Comparison of ENCODE assay signal across 27 cellular contexts in genomic region chr10:106996510-106996909, GRCh38.
"Had no signal": no experiment of that assay in that cellular context is flagged by ENCODE, and none has a peak within 500 bp of the region (broad histone marks: within the 10 kb centered on the region; RNA-seq: fewer than 3 reads in every experiment).

No MANE protein-coding gene starts in this region.

- H3K27me3 ChIP-seq: ascending aorta, breast epithelium, cardiac muscle cell had no signal

- H3K9me3 ChIP-seq: ascending aorta, breast epithelium had no signal

- ATAC-seq: activated naive CD4-positive, alpha-beta T cell treated with anti-CD3 and anti-CD28 coated beads, Interleukin-2, amount 50 U/mL, for 72 hours; activated T-cell treated with anti-CD3 and anti-CD28 coated beads, Interleukin-2, amount 50 U/mL, for 72 hours; esophagus mucosa; WTC11 had no signal

- H3K4me1 ChIP-seq: ascending aorta, breast epithelium had no signal

- H3K36me3 ChIP-seq: ascending aorta, breast epithelium, cardiac muscle cell had no signal

- H3K4me3 ChIP-seq: ascending aorta, breast epithelium, cardiac muscle cell, coronary artery, dorsolateral prefrontal cortex had no signal

- DNase-seq: activated CD4-positive, alpha-beta memory T cell treated with anti-CD3 and anti-CD28 coated beads, Interleukin-2, amount 10 ng/mL, durations not matched to agents 7 days and 5 days; activated CD4-positive, alpha-beta T cell treated with anti-CD3 and anti-CD28 coated beads for 1 hour; activated CD4-positive, alpha-beta T cell treated with anti-CD3 and anti-CD28 coated beads for 4 hours; activated CD4-positive, alpha-beta T cell treated with anti-CD3 and anti-CD28 coated beads, Interleukin-2, amount 10 ng/mL, durations not matched to agents 7 days and 5 days; activated CD4-positive, alpha-beta T cell treated with anti-CD3 and anti-CD28 coated beads, Interleukin-2, amount 50 U/mL, for 4 hours; activated CD8-positive, alpha-beta memory T cell treated with anti-CD3 and anti-CD28 coated beads, Interleukin-2, amount 50 U/mL, for 48 hours; activated gamma-delta T cell; activated naive CD4-positive, alpha-beta T cell; activated naive CD4-positive, alpha-beta T cell treated with anti-CD3 and anti-CD28 coated beads, Interleukin-2, amount 10 ng/mL, durations not matched to agents 7 days and 5 days; activated naive CD8-positive, alpha-beta T cell treated with anti-CD3 and anti-CD28 coated beads, Interleukin-2, amount 10 ng/mL, durations not matched to agents 7 days and 5 days; activated T-cell treated with anti-CD3 and anti-CD28 coated beads for 4 hours; activated T-cell treated with anti-CD3 and anti-CD28 coated beads, Interleukin-2, amount 50 U/mL, for 24 hours; activated T-cell treated with anti-CD3 and anti-CD28 coated beads, Interleukin-2, amount 50 U/mL, for 72 hours; central memory CD4-positive, alpha-beta T cell; dorsolateral prefrontal cortex; effector memory CD4-positive, alpha-beta T cell; endodermal cell; foreskin fibroblast; head of caudate nucleus; hippocampal formation had no signal
